Comparison of ENCODE assay signal across 9 cellular contexts in the genomic region with DNA sequence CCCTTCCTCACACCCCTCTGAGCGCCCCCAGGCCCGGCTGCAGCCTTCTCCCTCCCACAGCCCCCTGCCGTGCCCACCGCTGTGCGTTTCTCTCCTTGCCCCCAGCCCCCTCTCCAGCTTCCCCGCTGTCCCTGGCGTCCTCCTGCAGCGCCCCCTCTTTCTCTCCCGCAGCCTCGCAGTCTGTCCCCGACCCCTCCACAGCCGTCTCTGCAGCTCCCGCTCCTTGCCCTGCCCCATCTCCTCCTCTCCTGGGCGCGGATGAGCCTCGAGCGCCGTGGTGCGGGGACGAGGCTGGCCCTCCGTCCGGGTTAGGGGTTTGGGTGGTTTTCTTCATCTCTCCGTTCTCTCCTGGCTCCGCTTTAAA. TPM values are rescaled to one million over a fixed set of nuclear protein-coding genes. Genes with fewer than 3 reads are reported as not detected.
DNase-seq lines count a peak whose midpoint lies in the region; ATAC-seq lines count a peak whose summit lies in the region.
"Had no signal": no experiment of that assay in that cellular context is flagged by ENCODE, and none has a peak within 500 bp of the region (broad histone marks: within the 10 kb centered on the region; RNA-seq: fewer than 3 reads in every experiment).

No MANE protein-coding gene starts in this region.

- H3K9me3 Mint-ChIP-seq in central memory CD8-positive, alpha-beta T cell, result no peaks in the 10 kb centered on the region
- H3K9me3 Mint-ChIP-seq in naive B cell, result no peaks in the 10 kb centered on the region

- DNase-seq in NCI-H2107 treated with DMSO at 0.1 percent for 48 hours (lab: John Stamatoyannopoulos, UW; ENCODE audit: unreplicated experiment), result peak; percentile 80
- no peak for DNase-seq in NCI-H2107 (lab: John Stamatoyannopoulos, UW)
- DNase-seq in NCI-H2171 treated with DMSO at 0.1 percent for 48 hours (lab: John Stamatoyannopoulos, UW), result peak; percentile 78
- no peak for DNase-seq in central memory CD8-positive, alpha-beta T cell (ENCODE audit: low spot score in 2 of 2)
- no peak for DNase-seq in naive B cell
- DNase-seq in posterior vena cava (ENCODE audit: low spot score), result no peak
- no peak for DNase-seq in activated CD8-positive, alpha-beta memory T cell treated with anti-CD3 and anti-CD28 coated beads, Interleukin-2, amount 50 U/mL, for 48 hours
- no peak for DNase-seq in A172 (ENCODE audit: low spot score)

- no peak for ATAC-seq in central memory CD8-positive, alpha-beta T cell (replicated peaks; ENCODE audit: extremely low read depth, poor library complexity, severe bottlenecking)
- no peak for ATAC-seq in naive B cell (ENCODE audit: low read depth in 2 of 2)

- H3K4me3 Mint-ChIP-seq in central memory CD8-positive, alpha-beta T cell, result peak overlapping the region; percentile 78
- H3K4me3 Mint-ChIP-seq in naive B cell, result peak overlapping the region; percentile 78 to 97 (median 86)

- H3K27me3 Mint-ChIP-seq in central memory CD8-positive, alpha-beta T cell, result peaks cover 16% of the 10 kb centered on the region
- H3K27me3 Mint-ChIP-seq in naive B cell, result peaks cover 16 to 34% (median 22%) of the 10 kb centered on the region in 3 donors

- H3K27ac Mint-ChIP-seq in central memory CD8-positive, alpha-beta T cell (ENCODE audit: low read depth), result peak overlapping the region; percentile 99
- H3K27ac Mint-ChIP-seq in naive B cell, result peak overlapping the region in 5 of 6 donors; percentile 60 to 98 (median 81)

- intact Hi-C loops in posterior vena cava (cut with DNase I), result no loop called here

- peaks cover 37% of the 10 kb centered on the region for H3K36me3 Mint-ChIP-seq in central memory CD8-positive, alpha-beta T cell (ENCODE audit: insufficient read depth)
- H3K36me3 Mint-ChIP-seq in naive B cell, result no peaks in the 10 kb centered on the region

- peaks cover 42% of the 10 kb centered on the region for H3K4me1 Mint-ChIP-seq in central memory CD8-positive, alpha-beta T cell
- H3K4me1 Mint-ChIP-seq in naive B cell, result peaks cover 26 to 28% (median 26%) of the 10 kb centered on the region in 3 donors

RNA-seq across cellular contexts. Expression of a gene that starts 1.1 kb away (rescaled TPM):
- polyA plus RNA-seq in naive B cell (ENCODE audit: low read depth in 6 of 6), result 1 to 10 TPM in 4 of 6 donors, under 1 TPM in 1, not detected in 1; 0.83 to 2.4 (median 1.3) TPM
- 1 to 10 TPM; 3.9 to 6.3 TPM for total RNA-seq in posterior vena cava
- total RNA-seq in A172 (2014; rRNA removed; shearing (Covaris generic)), result 19.1 and 19.8 TPM in 2 replicates

RNA-seq across cellular contexts. Expression of a gene that starts 13.8 kb away (rescaled TPM):
- polyA plus RNA-seq in naive B cell (ENCODE audit: low read depth in 6 of 6), result not detected
- 1 to 10 TPM in 1 of 2 donors, not detected in 1; 1.3 TPM for total RNA-seq in posterior vena cava
- total RNA-seq in A172 (2014; rRNA removed; shearing (Covaris generic)), result 0.28 TPM in 1 of 2 replicates, not detected in the other

RNA-seq across cellular contexts. Expression of a gene that starts 15.6 kb away (rescaled TPM):
- not detected for polyA plus RNA-seq in naive B cell (ENCODE audit: low read depth in 6 of 6)
- total RNA-seq in posterior vena cava, result 1 to 10 TPM; 1.9 to 5.4 TPM
- not detected in 2 replicates for total RNA-seq in A172 (2014; rRNA removed; shearing (Covaris generic))

RNA-seq across cellular contexts. Expression of a gene that starts 22.3 kb away (rescaled TPM):
- not detected for polyA plus RNA-seq in naive B cell (ENCODE audit: low read depth in 6 of 6)
- total RNA-seq in posterior vena cava, result not detected
- not detected in 2 replicates for total RNA-seq in A172 (2014; rRNA removed; shearing (Covaris generic))
- polyA plus RNA-seq: adipose tissue had no signal

RNA-seq across cellular contexts. Expression of a gene that starts 29.5 kb away (rescaled TPM):
- polyA plus RNA-seq in naive B cell (ENCODE audit: low read depth in 6 of 6), result not detected
- total RNA-seq in posterior vena cava, result not detected
- total RNA-seq in A172 (2014; rRNA removed; shearing (Covaris generic)), result 8.4 and 9.4 TPM in 2 replicates

Comparison
In these comparisons a context has a peak if more than half of its experiments do, and no peak if none do; other contexts are left out.
1. DNase-seq: peak in NCI-H2107 treated with DMSO at 0.1 percent for 48 hours (single experiment) and NCI-H2171 treated with DMSO at 0.1 percent for 48 hours (single experiment); none in NCI-H2107 (single experiment), central memory CD8-positive, alpha-beta T cell (0 of 2), naive B cell (single experiment), posterior vena cava (single experiment), activated CD8-positive, alpha-beta memory T cell treated with anti-CD3 and anti-CD28 coated beads, Interleukin-2, amount 50 U/mL, for 48 hours (single experiment) and A172 (single experiment).